Comparison of ENCODE assay signal across 23 cellular contexts in the genomic region with DNA sequence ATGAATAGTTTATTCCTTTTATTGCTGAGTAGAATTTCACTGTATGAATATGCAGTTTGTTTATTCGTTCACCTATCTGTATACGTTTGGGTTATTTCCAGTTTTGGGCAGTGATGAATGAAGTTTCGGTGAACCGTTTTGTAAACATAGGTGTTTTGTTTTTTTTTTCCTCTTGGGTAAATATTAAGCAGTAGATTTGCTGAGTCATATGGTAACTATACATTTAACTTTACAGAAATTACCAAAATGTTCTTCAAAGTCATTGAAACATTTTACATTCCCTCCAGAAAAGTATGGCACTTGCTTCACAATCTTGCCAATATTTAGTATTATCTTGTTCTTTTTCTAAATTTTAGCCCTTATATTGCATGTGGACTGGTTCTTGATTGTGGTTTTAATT. TPM values are rescaled to one million over a fixed set of nuclear protein-coding genes. Genes with fewer than 3 reads are reported as not detected.
"Had no signal": no experiment of that assay in that cellular context is flagged by ENCODE, and none has a peak within 500 bp of the region (broad histone marks: within the 10 kb centered on the region; RNA-seq: fewer than 3 reads in every experiment).

No MANE protein-coding gene starts in this region.

- H3K4me3 Mint-ChIP-seq: T-cell; T-helper 1 cell treated with Interleukin-12 subunit alpha and Interleukin-12 subunit beta and Interleukin-4 antibody, amounts not matched to agents 30 μg/mL and 1 μg/mL, for 36 hours had no signal

- H3K27ac Mint-ChIP-seq: T-cell; T-helper 1 cell treated with Interleukin-12 subunit alpha and Interleukin-12 subunit beta and Interleukin-4 antibody, amounts not matched to agents 30 μg/mL and 1 μg/mL, for 36 hours had no signal

- DNase-seq: Kasumi-1, MM.1S, MV-4-11, NCI-H1048, NCI-H1105, NCI-H1417, NCI-H1436 treated with DMSO at 0.1 percent for 48 hours, NCI-H1694 treated with DMSO at 0.1 percent for 48 hours, NCI-H1930, NCI-H2081, NCI-H2107, NCI-H2227 treated with DMSO at 0.1 percent for 48 hours, NCI-H69, NCI-H774, SHP77, SK-N-SH, SW 1271, T-cell had no signal

- H3K9me3 ChIP-seq: SK-N-SH had no signal

- H3K9ac ChIP-seq: KMS-11, SK-N-SH had no signal

- H3K4me2 ChIP-seq: KMS-11, SK-N-SH had no signal

- ATAC-seq: Panc1, T-cell had no signal

- H3K27ac ChIP-seq: KMS-11, RWPE1 had no signal

- H3K36me3 Mint-ChIP-seq: T-cell had no signal

RNA-seq across cellular contexts. Expression of a gene that starts 3.8 kb away (rescaled TPM):
- total RNA-seq: SK-MEL-5 had no signal
